ENCODE assay signal across 31 cellular contexts in genomic region chr13:44619651-44620050, GRCh38.
"Had no signal": no experiment of that assay in that cellular context is flagged by ENCODE, and none has a peak within 500 bp of the region (broad histone marks: within the 10 kb centered on the region; RNA-seq: fewer than 3 reads in every experiment).

No MANE protein-coding gene starts in this region.

- H3K36me3 ChIP-seq: adrenal gland, esophagus muscularis mucosa, gastroesophageal sphincter, WERI-Rb-1 had no signal

- H3K4me1 ChIP-seq: adrenal gland, body of pancreas, esophagus muscularis mucosa, gastroesophageal sphincter had no signal

- H3K27me3 ChIP-seq: adrenal gland, body of pancreas, dorsolateral prefrontal cortex, gastroesophageal sphincter had no signal

- H3K4me1 Mint-ChIP-seq: activated B cell treated with CpG ODN at 0.5 μM for 24 hours; activated naive CD4-positive, alpha-beta T cell treated with anti-CD3 and anti-CD28 coated beads, Interleukin-2, amount 50 U/mL, for 24 hours; activated naive CD8-positive, alpha-beta T cell treated with anti-CD3 and anti-CD28 coated beads for 36 hours; activated naive CD8-positive, alpha-beta T cell treated with anti-CD3 and anti-CD28 coated beads, Interleukin-2, amount 50 U/mL, for 24 hours; activated T-helper 17 cell treated with anti-CD3 and anti-CD28 coated beads, Interleukin-2, amount 50 U/mL, for 72 hours; central memory CD8-positive, alpha-beta T cell; T-helper 17 cell had no signal

- H3K4me3 Mint-ChIP-seq: activated B cell treated with CpG ODN at 0.5 μM for 24 hours; activated CD8-positive, alpha-beta T cell treated with anti-CD3 and anti-CD28 coated beads for 36 hours; activated naive CD4-positive, alpha-beta T cell treated with anti-CD3 and anti-CD28 coated beads for 36 hours; activated naive CD4-positive, alpha-beta T cell treated with anti-CD3 and anti-CD28 coated beads, Interleukin-2, amount 50 U/mL, for 24 hours; activated naive CD8-positive, alpha-beta T cell treated with anti-CD3 and anti-CD28 coated beads for 36 hours; activated naive CD8-positive, alpha-beta T cell treated with anti-CD3 and anti-CD28 coated beads, Interleukin-2, amount 50 U/mL, for 24 hours; activated T-cell treated with anti-CD3 and anti-CD28 coated beads, Interleukin-2, amount 50 U/mL, for 4 hours; activated T-helper 17 cell treated with anti-CD3 and anti-CD28 coated beads, Interleukin-2, amount 50 U/mL, for 72 hours; central memory CD8-positive, alpha-beta T cell; dendritic cell treated with granulocyte-macrophage colony-stimulating factor and Interleukin-4, amounts not matched to agents 40 ng/mL and 50 ng/mL, for 4 days; endodermal cell; T-helper 17 cell; T-helper 2 cell treated with Interferon-gamma antibody and Interleukin-4, amounts not matched to agents 5 μg/mL and 100 μg/mL, for 36 hours had no signal

- H3K9me3 Mint-ChIP-seq: activated B cell treated with CpG ODN at 0.5 μM for 24 hours; activated CD8-positive, alpha-beta T cell treated with anti-CD3 and anti-CD28 coated beads for 36 hours; activated naive CD4-positive, alpha-beta T cell treated with anti-CD3 and anti-CD28 coated beads for 36 hours; activated naive CD4-positive, alpha-beta T cell treated with anti-CD3 and anti-CD28 coated beads, Interleukin-2, amount 50 U/mL, for 24 hours; activated naive CD8-positive, alpha-beta T cell treated with anti-CD3 and anti-CD28 coated beads for 36 hours; activated naive CD8-positive, alpha-beta T cell treated with anti-CD3 and anti-CD28 coated beads, Interleukin-2, amount 50 U/mL, for 24 hours; activated T-cell treated with anti-CD3 and anti-CD28 coated beads, Interleukin-2, amount 50 U/mL, for 4 hours; activated T-helper 17 cell treated with anti-CD3 and anti-CD28 coated beads, Interleukin-2, amount 50 U/mL, for 72 hours; central memory CD8-positive, alpha-beta T cell; dendritic cell treated with granulocyte-macrophage colony-stimulating factor and Interleukin-4, amounts not matched to agents 40 ng/mL and 50 ng/mL, for 4 days; endodermal cell; T-helper 2 cell treated with Interferon-gamma antibody and Interleukin-4, amounts not matched to agents 5 μg/mL and 100 μg/mL, for 36 hours had no signal

- H3K27me3 Mint-ChIP-seq: activated T-helper 17 cell treated with anti-CD3 and anti-CD28 coated beads, Interleukin-2, amount 50 U/mL, for 72 hours had no signal

- H3K36me3 Mint-ChIP-seq: activated naive CD4-positive, alpha-beta T cell treated with anti-CD3 and anti-CD28 coated beads, Interleukin-2, amount 50 U/mL, for 24 hours; activated naive CD8-positive, alpha-beta T cell treated with anti-CD3 and anti-CD28 coated beads for 36 hours had no signal

- H3K27ac ChIP-seq: adrenal gland, body of pancreas, coronary artery, dorsolateral prefrontal cortex, esophagus muscularis mucosa, gastroesophageal sphincter, WERI-Rb-1 had no signal

- H3K27ac Mint-ChIP-seq: activated B cell treated with CpG ODN at 0.5 μM for 24 hours; activated CD8-positive, alpha-beta T cell treated with anti-CD3 and anti-CD28 coated beads for 36 hours; activated naive CD4-positive, alpha-beta T cell treated with anti-CD3 and anti-CD28 coated beads for 36 hours; activated naive CD4-positive, alpha-beta T cell treated with anti-CD3 and anti-CD28 coated beads, Interleukin-2, amount 50 U/mL, for 24 hours; activated naive CD8-positive, alpha-beta T cell treated with anti-CD3 and anti-CD28 coated beads for 36 hours; activated naive CD8-positive, alpha-beta T cell treated with anti-CD3 and anti-CD28 coated beads, Interleukin-2, amount 50 U/mL, for 24 hours; activated T-helper 17 cell treated with anti-CD3 and anti-CD28 coated beads, Interleukin-2, amount 50 U/mL, for 72 hours; dendritic cell treated with granulocyte-macrophage colony-stimulating factor and Interleukin-4, amounts not matched to agents 40 ng/mL and 50 ng/mL, for 4 days; endodermal cell; T-helper 17 cell; T-helper 2 cell treated with Interferon-gamma antibody and Interleukin-4, amounts not matched to agents 5 μg/mL and 100 μg/mL, for 36 hours had no signal

- H3K9me3 ChIP-seq: adrenal gland, body of pancreas, esophagus muscularis mucosa, gastroesophageal sphincter had no signal

- DNase-seq: activated B cell treated with CpG ODN at 0.5 μM for 24 hours; activated CD4-positive, alpha-beta T cell treated with anti-CD3 and anti-CD28 coated beads for 48 hours; activated CD4-positive, alpha-beta T cell treated with anti-CD3 and anti-CD28 coated beads, Interleukin-2, amount 50 U/mL, for 1 hour; activated CD4-positive, alpha-beta T cell treated with anti-CD3 and anti-CD28 coated beads, Interleukin-2, amount 50 U/mL, for 48 hours; activated CD8-positive, alpha-beta memory T cell treated with anti-CD3 and anti-CD28 coated beads for 24 hours; activated CD8-positive, alpha-beta T cell treated with anti-CD3 and anti-CD28 coated beads for 36 hours; activated effector memory CD4-positive, alpha-beta T cell treated with anti-CD3 and anti-CD28 coated beads, Interleukin-2, amount 50 U/mL, for 16 hours; activated naive CD4-positive, alpha-beta T cell treated with anti-CD3 and anti-CD28 coated beads for 36 hours; activated naive CD8-positive, alpha-beta T cell treated with anti-CD3 and anti-CD28 coated beads for 36 hours; activated naive CD8-positive, alpha-beta T cell treated with anti-CD3 and anti-CD28 coated beads, Interleukin-2, amount 50 U/mL, for 24 hours; activated T-cell treated with anti-CD3 and anti-CD28 coated beads, Interleukin-2, amount 50 U/mL, for 4 hours; adrenal gland; amygdala; aorta; body of pancreas; dorsolateral prefrontal cortex; effector memory CD4-positive, alpha-beta T cell; endodermal cell; erythroblast; T-helper 1 cell; T-helper 17 cell; T1000; WERI-Rb-1 had no signal

- H3K4me3 ChIP-seq: adrenal gland, body of pancreas, coronary artery, dorsolateral prefrontal cortex, esophagus muscularis mucosa, gastroesophageal sphincter had no signal
